Comparison of ENCODE assay signal across 1 cellular context in the genomic region with DNA sequence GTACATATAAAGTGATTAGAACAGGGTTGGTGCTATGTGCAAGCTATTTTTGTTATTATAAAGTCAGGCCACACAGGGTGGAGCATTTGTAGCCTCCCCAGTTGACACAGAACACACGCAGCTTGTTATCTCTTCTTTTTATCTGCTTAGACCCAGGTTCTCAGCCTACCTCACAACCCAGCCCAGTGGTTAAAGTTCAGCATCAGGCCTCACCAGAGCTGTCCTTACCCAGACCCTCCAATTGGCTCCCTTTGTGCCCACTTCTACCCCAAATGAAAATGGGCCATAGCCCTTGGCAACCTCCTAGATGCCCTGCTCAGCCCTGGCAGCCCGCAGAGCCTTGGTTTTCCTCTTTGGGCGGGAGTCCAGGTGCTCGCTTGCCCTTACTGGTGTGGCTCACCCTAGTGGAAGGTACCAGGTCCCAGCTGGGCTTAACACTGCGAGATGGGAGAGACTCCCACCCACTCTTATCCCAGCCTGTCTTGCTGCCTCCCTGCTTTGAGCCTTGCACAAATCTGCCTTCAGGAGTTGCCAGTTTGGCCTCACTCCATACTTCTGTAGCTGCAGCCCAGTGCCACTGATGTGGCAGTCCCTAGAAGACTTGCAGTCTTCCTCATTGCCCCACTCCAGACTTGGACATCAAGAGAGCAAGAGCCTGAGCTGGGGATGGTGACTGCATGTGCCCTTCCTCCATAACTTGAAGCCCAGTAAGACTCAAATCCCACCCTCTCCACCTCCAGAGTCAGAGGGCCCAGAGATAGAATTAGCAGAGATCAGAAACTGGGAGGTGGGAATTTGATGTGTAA.
TF ChIP-seq lines count a peak whose summit lies in the region.

No MANE protein-coding gene starts in this region.

TF ChIP-seq in liver, 16 proteins besides CTCF, POLR2A, EP300 and RAD21 (continued from another document):
- TF ChIP-seq, protein P1, sequence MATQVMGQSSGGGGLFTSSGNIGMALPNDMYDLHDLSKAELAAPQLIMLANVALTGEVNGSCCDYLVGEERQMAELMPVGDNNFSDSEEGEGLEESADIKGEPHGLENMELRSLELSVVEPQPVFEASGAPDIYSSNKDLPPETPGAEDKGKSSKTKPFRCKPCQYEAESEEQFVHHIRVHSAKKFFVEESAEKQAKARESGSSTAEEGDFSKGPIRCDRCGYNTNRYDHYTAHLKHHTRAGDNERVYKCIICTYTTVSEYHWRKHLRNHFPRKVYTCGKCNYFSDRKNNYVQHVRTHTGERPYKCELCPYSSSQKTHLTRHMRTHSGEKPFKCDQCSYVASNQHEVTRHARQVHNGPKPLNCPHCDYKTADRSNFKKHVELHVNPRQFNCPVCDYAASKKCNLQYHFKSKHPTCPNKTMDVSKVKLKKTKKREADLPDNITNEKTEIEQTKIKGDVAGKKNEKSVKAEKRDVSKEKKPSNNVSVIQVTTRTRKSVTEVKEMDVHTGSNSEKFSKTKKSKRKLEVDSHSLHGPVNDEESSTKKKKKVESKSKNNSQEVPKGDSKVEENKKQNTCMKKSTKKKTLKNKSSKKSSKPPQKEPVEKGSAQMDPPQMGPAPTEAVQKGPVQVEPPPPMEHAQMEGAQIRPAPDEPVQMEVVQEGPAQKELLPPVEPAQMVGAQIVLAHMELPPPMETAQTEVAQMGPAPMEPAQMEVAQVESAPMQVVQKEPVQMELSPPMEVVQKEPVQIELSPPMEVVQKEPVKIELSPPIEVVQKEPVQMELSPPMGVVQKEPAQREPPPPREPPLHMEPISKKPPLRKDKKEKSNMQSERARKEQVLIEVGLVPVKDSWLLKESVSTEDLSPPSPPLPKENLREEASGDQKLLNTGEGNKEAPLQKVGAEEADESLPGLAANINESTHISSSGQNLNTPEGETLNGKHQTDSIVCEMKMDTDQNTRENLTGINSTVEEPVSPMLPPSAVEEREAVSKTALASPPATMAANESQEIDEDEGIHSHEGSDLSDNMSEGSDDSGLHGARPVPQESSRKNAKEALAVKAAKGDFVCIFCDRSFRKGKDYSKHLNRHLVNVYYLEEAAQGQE (IDR thresholded peaks at IDR 0.05), result no peak
- TF ChIP-seq, protein P2, sequence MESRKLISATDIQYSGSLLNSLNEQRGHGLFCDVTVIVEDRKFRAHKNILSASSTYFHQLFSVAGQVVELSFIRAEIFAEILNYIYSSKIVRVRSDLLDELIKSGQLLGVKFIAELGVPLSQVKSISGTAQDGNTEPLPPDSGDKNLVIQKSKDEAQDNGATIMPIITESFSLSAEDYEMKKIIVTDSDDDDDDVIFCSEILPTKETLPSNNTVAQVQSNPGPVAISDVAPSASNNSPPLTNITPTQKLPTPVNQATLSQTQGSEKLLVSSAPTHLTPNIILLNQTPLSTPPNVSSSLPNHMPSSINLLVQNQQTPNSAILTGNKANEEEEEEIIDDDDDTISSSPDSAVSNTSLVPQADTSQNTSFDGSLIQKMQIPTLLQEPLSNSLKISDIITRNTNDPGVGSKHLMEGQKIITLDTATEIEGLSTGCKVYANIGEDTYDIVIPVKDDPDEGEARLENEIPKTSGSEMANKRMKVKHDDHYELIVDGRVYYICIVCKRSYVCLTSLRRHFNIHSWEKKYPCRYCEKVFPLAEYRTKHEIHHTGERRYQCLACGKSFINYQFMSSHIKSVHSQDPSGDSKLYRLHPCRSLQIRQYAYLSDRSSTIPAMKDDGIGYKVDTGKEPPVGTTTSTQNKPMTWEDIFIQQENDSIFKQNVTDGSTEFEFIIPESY (IDR thresholded peaks at IDR 0.05), result no peak
- no peak for TF ChIP-seq RXRA (IDR thresholded peaks at IDR 0.05)
- TF ChIP-seq GABPA (IDR thresholded peaks at IDR 0.05 in 1 of 2, conservative IDR thresholded peaks at IDR 0.05 in 1 of 2), result no peak
- TF ChIP-seq SP1 (IDR thresholded peaks at IDR 0.05), result peak; percentile 25
TF ChIP-seq in liver: peak in this region for 2.
